8 cellular contexts compared by ENCODE assay signal in the genomic region with DNA sequence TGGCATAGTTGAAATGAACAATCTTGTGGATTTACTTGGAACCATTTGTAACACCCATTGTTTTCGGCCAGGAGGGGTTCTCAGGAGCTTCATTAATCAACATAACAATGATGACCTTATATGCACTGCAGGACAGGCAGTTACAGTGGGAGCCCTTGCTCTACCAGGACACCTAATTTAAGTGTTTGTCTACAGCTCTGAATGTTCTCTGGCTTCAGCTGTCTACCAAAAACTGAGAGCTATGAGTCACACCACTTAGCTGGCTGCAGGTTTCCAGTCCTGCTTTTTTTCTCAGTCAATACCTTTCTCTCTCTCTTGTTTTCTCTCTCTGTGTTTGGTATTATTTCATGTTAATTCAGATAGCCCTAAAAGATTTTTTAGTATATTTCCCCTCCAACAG.
DNase-seq lines count a peak whose midpoint lies in the region; ATAC-seq and TF ChIP-seq lines count a peak whose summit lies in the region.

No MANE protein-coding gene starts in this region.

- intact Hi-C loops in sciatic nerve (cut with DNase I): loop anchor here (10.0 kb wide), 2 partner anchors 228 to 318 kb away; a partner anchor contains a TSS

- H3K36me3 ChIP-seq in H7 (replicated peaks; ENCODE audit: control insufficient read depth, insufficient read depth, low read length): no peaks in the 10 kb centered on the region

- H3K27me3 ChIP-seq in H7 (ENCODE audit: control insufficient read depth, insufficient read depth, low read length): peaks cover 1% of the 10 kb centered on the region; the same call in 1 of the 2 replicates

- DNase-seq in coronary artery (ENCODE audit: low spot score) (no peak), sciatic nerve (ENCODE audit: low spot score) (no peak), H7 (no peak), NCI-H1436 (lab: John Stamatoyannopoulos, UW) (no peak)
- DNase-seq in activated CD8-positive, alpha-beta memory T cell treated with anti-CD3 and anti-CD28 coated beads, Interleukin-2, amount 50 U/mL, for 48 hours: no peak
- no peak for DNase-seq in activated CD4-positive, alpha-beta T cell treated with anti-CD3 and anti-CD28 coated beads for 48 hours

- H3K4me3 ChIP-seq in coronary artery (no peak overlapping the region), H7 (ENCODE audit: insufficient read depth, low read depth, low read length) (no peak overlapping the region)

- ATAC-seq in GM19035 (IDR thresholded peaks at IDR 0.05; ENCODE audit: unreplicated experiment) (peak; percentile 57), HG03354 (IDR thresholded peaks at IDR 0.05; ENCODE audit: poor library complexity, severe bottlenecking, unreplicated experiment) (peak; percentile 53), sciatic nerve (peak; percentile 52)

- TF ChIP-seq CTCF in coronary artery (IDR thresholded peaks at IDR 0.05): no peak

- peak overlapping the region; percentile 75 to 76 for H3K27ac ChIP-seq in coronary artery
